In the genomic region with DNA sequence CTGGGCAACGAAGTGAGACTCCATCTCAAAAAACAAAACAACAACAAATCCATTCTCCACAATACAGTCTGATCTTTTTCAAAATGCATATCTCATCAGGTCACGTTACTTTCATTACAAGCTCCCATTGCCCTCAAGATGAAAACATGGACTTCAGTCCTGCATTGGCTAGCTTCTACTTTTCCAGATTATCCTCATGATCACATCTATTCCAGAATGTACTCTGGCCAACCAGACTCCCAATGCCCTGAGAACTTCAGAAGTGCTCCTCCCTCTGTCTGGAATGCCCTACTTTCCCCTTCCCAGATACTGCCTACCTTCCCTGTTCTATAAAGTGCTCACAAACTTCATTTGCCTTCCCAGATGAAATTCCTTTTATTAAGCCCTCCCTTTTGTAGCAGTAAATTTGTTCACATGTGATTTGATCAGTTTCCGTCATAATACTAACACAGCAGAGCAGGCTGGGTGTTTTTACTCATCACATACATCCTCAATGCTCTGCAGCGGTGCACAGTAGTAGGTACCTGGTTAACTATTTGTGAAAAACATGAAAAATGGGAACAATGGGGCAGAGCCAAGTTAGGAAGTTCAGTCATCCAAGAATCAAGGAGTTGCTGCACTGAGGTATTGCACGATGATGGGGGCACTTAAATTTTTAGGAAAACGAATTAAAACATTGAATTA, we compare ENCODE assay signal across 17 cellular contexts. TPM values are rescaled to one million over a fixed set of nuclear protein-coding genes. Genes with fewer than 3 reads are reported as not detected.
A peak's percentile ranks its signal among the peaks of the same experiment; 100 is the strongest.
DNase-seq lines count a peak whose midpoint lies in the region; ATAC-seq, FAIRE-seq and TF ChIP-seq lines count a peak whose summit lies in the region.
"Had no signal": no experiment of that assay in that cellular context is flagged by ENCODE, and none has a peak within 500 bp of the region (broad histone marks: within the 10 kb centered on the region; RNA-seq: fewer than 3 reads in every experiment).

No MANE protein-coding gene starts in this region.

- H3K4me3 ChIP-seq in Loucy (ENCODE audit: low read length, poor library complexity, severe bottlenecking), result no peak overlapping the region
- H3K4me3 ChIP-seq in HepG2 (replicated peaks in 1 of 3; ENCODE audit: insufficient read depth in 1 of 3, low read depth in 2 of 3, low read length in 3 of 3), result no peak overlapping the region
- no peak overlapping the region for H3K4me3 ChIP-seq in kidney (ENCODE audit: low read length in 2 of 2)
- H3K4me3 ChIP-seq: colonic mucosa, esophagus squamous epithelium, lung, smooth muscle cell had no signal

- H3K9me2 ChIP-seq in Loucy (replicated peaks; ENCODE audit: low read depth, low read length), result no peaks in the 10 kb centered on the region

- H3K36me3 ChIP-seq in Loucy (ENCODE audit: insufficient read depth, low read length) (peaks cover 35% of the 10 kb centered on the region), HepG2 (replicated peaks in 1 of 2; ENCODE audit: control insufficient read depth in 1 of 2, insufficient read depth in 2 of 2, low read length in 2 of 2) (peaks cover 3 to 20% of the 10 kb centered on the region in 2 experiments; a peak in 4 of 5 replicates), kidney (ENCODE audit: control insufficient read depth in 1 of 2, insufficient read depth in 2 of 2, low read length in 2 of 2) (peaks cover 11 to 24% of the 10 kb centered on the region in 2 donors)
- H3K36me3 ChIP-seq: colonic mucosa had no signal

- TF ChIP-seq EP300 in HepG2 (IDR thresholded peaks at IDR 0.05; ENCODE audit: low read depth in 2 of 2, low read length in 2 of 2), result no peak
- no peak for TF ChIP-seq EP300 in HepG2 (CRISPR knock-in tag; IDR thresholded peaks at IDR 0.05; ENCODE audit: borderline replicate concordance)

- TF ChIP-seq POLR2A in GM12891 (IDR thresholded peaks at IDR 0.05; ENCODE audit: low read depth, low read length) (peak; percentile 20; the same call in 1 of the 2 replicates), HepG2 (IDR thresholded peaks at IDR 0.05; ENCODE audit: insufficient read depth in 1 of 2, low read depth in 2 of 2, low read length in 2 of 2) (no peak)

- no peak for TF ChIP-seq RAD21 in HepG2 (CRISPR knock-in tag; IDR thresholded peaks at IDR 0.05)

- no peaks in the 10 kb centered on the region for H3K9me3 Mint-ChIP-seq in activated B cell treated with CpG ODN at 0.5 μM for 24 hours
- no peaks in the 10 kb centered on the region for H3K9me3 Mint-ChIP-seq in stimulated activated effector memory CD8-positive, alpha-beta T cell treated with anti-CD3 and anti-CD28 coated beads, Interleukin-12 subunit alpha, Interleukin-12 subunit beta, amount 100 ng/mL, for 72 hours

- peak overlapping the region; percentile 30 for H3K27ac Mint-ChIP-seq in activated B cell treated with CpG ODN at 0.5 μM for 24 hours
- no peak overlapping the region for H3K27ac Mint-ChIP-seq in stimulated activated effector memory CD8-positive, alpha-beta T cell treated with anti-CD3 and anti-CD28 coated beads, Interleukin-12 subunit alpha, Interleukin-12 subunit beta, amount 100 ng/mL, for 72 hours

- no peak overlapping the region for H2AFZ ChIP-seq in Loucy (ENCODE audit: low read length)
- H2AFZ ChIP-seq in HepG2 (ENCODE audit: low read length), result no peak overlapping the region

- intact Hi-C loops in activated B cell treated with CpG ODN at 0.5 μM for 24 hours (cut with micrococcal nuclease), result loop anchor here (5.0 kb wide), 1 partner anchor 807 kb away; no protein-coding TSS in a partner anchor
- intact Hi-C loops in HepG2 (cut with micrococcal nuclease; ENCODE audit: unreplicated experiment), result loop anchor here (5.0 kb wide), 1 partner anchor 437 kb away; no protein-coding TSS in a partner anchor
- intact Hi-C loops in kidney (cut with DNase I), result no loop called here

- DNase-seq in GM12891 (ENCODE audit: insufficient read length, low spot score) (no peak), activated B cell treated with CpG ODN at 0.5 μM for 24 hours (no peak), HepG2 (ENCODE audit: low spot score) (no peak), kidney (no peak)
- DNase-seq in stimulated activated effector memory CD8-positive, alpha-beta T cell treated with anti-CD3 and anti-CD28 coated beads, Interleukin-12 subunit alpha, Interleukin-12 subunit beta, amount 100 ng/mL, for 72 hours (ENCODE audit: low spot score in 2 of 2), result no peak
- DNase-seq: colonic mucosa, esophagus squamous epithelium, NCI-H146, NCI-H524, SHP77 had no signal

- H3K4me1 Mint-ChIP-seq in activated B cell treated with CpG ODN at 0.5 μM for 24 hours, result peaks cover 25% of the 10 kb centered on the region
- H3K4me1 Mint-ChIP-seq in stimulated activated effector memory CD8-positive, alpha-beta T cell treated with anti-CD3 and anti-CD28 coated beads, Interleukin-12 subunit alpha, Interleukin-12 subunit beta, amount 100 ng/mL, for 72 hours, result peaks cover 12% of the 10 kb centered on the region

- no TSS peak for BruUV-seq in HepG2 (replicated peaks; lab: Mats Ljungman, UMichigan)

- no peaks in the 10 kb centered on the region for H3K27me3 Mint-ChIP-seq in activated B cell treated with CpG ODN at 0.5 μM for 24 hours

- CTCF ChIA-PET in activated B cell treated with CpG ODN at 0.5 μM for 24 hours (lab: Charles Lee) (no interaction called here), HepG2 (lab: Yijun Ruan, JAX; ENCODE audit: low intra/inter-chr PET ratio, low total read pairs) (no interaction called here)

- H3K9ac ChIP-seq in Loucy (ENCODE audit: low read depth, low read length, poor library complexity, severe bottlenecking) (no peak overlapping the region), HepG2 (ENCODE audit: insufficient read depth, low read depth, low read length) (no peak overlapping the region), kidney (ENCODE audit: low read length in 2 of 2) (no peak overlapping the region)

- H3K27me3 ChIP-seq in Loucy (ENCODE audit: insufficient read depth, low read length, poor library complexity, severe bottlenecking), result no peaks in the 10 kb centered on the region
- no peaks in the 10 kb centered on the region for H3K27me3 ChIP-seq in HepG2 (ENCODE audit: control insufficient read depth in 1 of 2, insufficient read depth in 2 of 2, low read length in 2 of 2)
- H3K27me3 ChIP-seq: colonic mucosa, esophagus squamous epithelium had no signal

- H3K9me3 ChIP-seq in Loucy (ENCODE audit: insufficient read depth, low read depth, low read length), result no peaks in the 10 kb centered on the region
- no peaks in the 10 kb centered on the region for H3K9me3 ChIP-seq in HepG2 (ENCODE audit: low read length)
- no peaks in the 10 kb centered on the region for H3K9me3 ChIP-seq in kidney (ENCODE audit: control insufficient read depth in 1 of 2, low read length in 2 of 2)
- H3K9me3 ChIP-seq: colonic mucosa, esophagus squamous epithelium had no signal

- H3K27ac ChIP-seq in HepG2 (ENCODE audit: extremely low read length, insufficient read depth, low read length) (no peak overlapping the region), kidney (ENCODE audit: low read depth in 2 of 2, low read length in 2 of 2) (no peak overlapping the region)
- H3K27ac ChIP-seq: C4-2B, colonic mucosa, esophagus squamous epithelium had no signal

- H4K20me1 ChIP-seq in Loucy (ENCODE audit: insufficient read depth, low read length, poor library complexity, severe bottlenecking) (peaks cover 31% of the 10 kb centered on the region), HepG2 (ENCODE audit: insufficient read depth, low read length) (peaks cover 24% of the 10 kb centered on the region)

- H3F3A ChIP-seq in Loucy (ENCODE audit: low read depth), result peaks cover 4% of the 10 kb centered on the region

- H3K4me2 ChIP-seq in Loucy (ENCODE audit: low read depth, low read length, poor library complexity, severe bottlenecking) (peak overlapping the region; percentile 96), HepG2 (ENCODE audit: low read depth, low read length) (no peak overlapping the region)
- H3K4me2 ChIP-seq: smooth muscle cell had no signal

- POLR2A ChIA-PET in activated B cell treated with CpG ODN at 0.5 μM for 24 hours (lab: Charles Lee) (interaction anchor here (1.2 kb wide), 1 partner anchor 15 kb away, joined by 5 read pairs; no protein-coding TSS in a partner anchor), HepG2 (lab: Yijun Ruan, JAX) (no interaction called here)

- H3K4me1 ChIP-seq in Loucy (ENCODE audit: insufficient read depth, low read length, poor library complexity, severe bottlenecking), result peaks cover 27% of the 10 kb centered on the region
- peaks cover 31% of the 10 kb centered on the region for H3K4me1 ChIP-seq in HepG2 (ENCODE audit: insufficient read depth, low read length)
- H3K4me1 ChIP-seq in kidney (ENCODE audit: control insufficient read depth in 1 of 2, insufficient read depth in 1 of 2, low read depth in 1 of 2, low read length in 2 of 2), result peaks cover 6 to 14% of the 10 kb centered on the region in 2 donors

- WGBS in HepG2 (ENCODE audit: low lambda C conversion rate), result 81% methylated on average over 6 of the region's 6 CpGs

- no peak overlapping the region for H3K4me3 Mint-ChIP-seq in activated B cell treated with CpG ODN at 0.5 μM for 24 hours
- no peak overlapping the region for H3K4me3 Mint-ChIP-seq in stimulated activated effector memory CD8-positive, alpha-beta T cell treated with anti-CD3 and anti-CD28 coated beads, Interleukin-12 subunit alpha, Interleukin-12 subunit beta, amount 100 ng/mL, for 72 hours

- no peak for ATAC-seq in activated B cell treated with CpG ODN at 0.5 μM for 24 hours (ENCODE audit: low read depth)
- ATAC-seq in HepG2, result peak; percentile 64
- no peak for ATAC-seq in stimulated activated effector memory CD8-positive, alpha-beta T cell treated with anti-CD3 and anti-CD28 coated beads, Interleukin-12 subunit alpha, Interleukin-12 subunit beta, amount 100 ng/mL, for 72 hours
- no peak for ATAC-seq in GM21529 (IDR thresholded peaks at IDR 0.05; ENCODE audit: unreplicated experiment)
- no peak for ATAC-seq in GM18868 (IDR thresholded peaks at IDR 0.05; ENCODE audit: unreplicated experiment)

- no peak for TF ChIP-seq CTCF in Loucy (conservative IDR thresholded peaks at IDR 0.05; ENCODE audit: low read length)
- no peak for TF ChIP-seq CTCF in activated B cell treated with CpG ODN at 0.5 μM for 24 hours (IDR thresholded peaks at IDR 0.05)
- TF ChIP-seq CTCF in HepG2 (CRISPR knock-in tag; IDR thresholded peaks at IDR 0.05), result no peak
- TF ChIP-seq CTCF in kidney (IDR thresholded peaks at IDR 0.05; ENCODE audit: borderline replicate concordance, extremely low read depth, insufficient read depth), result no peak

- peaks cover 50% of the 10 kb centered on the region for H3K36me3 Mint-ChIP-seq in activated B cell treated with CpG ODN at 0.5 μM for 24 hours (ENCODE audit: low read depth)
- peaks cover 50% of the 10 kb centered on the region for H3K36me3 Mint-ChIP-seq in stimulated activated effector memory CD8-positive, alpha-beta T cell treated with anti-CD3 and anti-CD28 coated beads, Interleukin-12 subunit alpha, Interleukin-12 subunit beta, amount 100 ng/mL, for 72 hours

- no peak for FAIRE-seq in GM12891 (lab: Jason Lieb, UNC)
- no peak for FAIRE-seq in HepG2 (lab: Jason Lieb, UNC)
- FAIRE-seq in kidney (lab: Jason Lieb, UNC), result no peak
- FAIRE-seq: HTR-8/SVneo had no signal

- in situ Hi-C loops in HepG2 (cut with HindIII; ENCODE audit: extremely low pct_ligation_motif_present, low pct_unique_long_range_greater_than_20kb), result no loop called here

- H3K79me2 ChIP-seq in Loucy (ENCODE audit: insufficient read depth, low read length) (peaks cover 40% of the 10 kb centered on the region), HepG2 (ENCODE audit: insufficient read depth, low read length) (peaks cover 18% of the 10 kb centered on the region)

RNA-seq across cellular contexts. Expression of a gene that starts 5.3 kb away (rescaled TPM):
- 681 TPM for polyA plus RNA-seq in GM12891 (2012; ENCODE audit: low read depth, missing spikeins)
- total RNA-seq in activated B cell treated with CpG ODN at 0.5 μM for 24 hours (109 and 124 TPM in 2 replicates), HepG2 (2016; rRNA removed; fragmentation: Illumina TruSeq; extraction: Trizol) (150 and 152 TPM in 2 replicates), kidney (45.1 TPM)
- 116 and 134 TPM in 2 replicates for total RNA-seq in HepG2 (2016; cell fraction: cytosol; rRNA removed; fragmentation: Illumina TruSeq; extraction: Trizol; ENCODE audit: low read depth)
- 151 and 154 TPM in 2 replicates for total RNA-seq in HepG2 (2016; cell fraction: insoluble cytoplasmic fraction; rRNA removed; fragmentation: Illumina TruSeq; extraction: Trizol)
- 153 and 155 TPM in 2 replicates for total RNA-seq in HepG2 (2016; cell fraction: membrane; rRNA removed; fragmentation: Illumina TruSeq; extraction: Trizol)
- total RNA-seq in HepG2 (2016; cell fraction: nucleus; rRNA removed; fragmentation: Illumina TruSeq; extraction: Trizol), result 82.3 and 106 TPM in 2 replicates
- polyA plus RNA-seq in HepG2 (2011; rRNA removed) (42.7 and 44.1 TPM in 2 replicates), kidney (ENCODE audit: insufficient read depth, low read depth, low replicate concordance) (34.1 TPM)
- polyA plus RNA-seq in HepG2 (2011; cell fraction: cytosol; rRNA removed), result 23.0 and 50.4 TPM in 2 replicates
- 10.1 and 18.0 TPM in 2 replicates for polyA plus RNA-seq in HepG2 (2011; cell fraction: nucleus; rRNA removed)
- polyA plus RNA-seq in HepG2 (2012), result 109 and 125 TPM in 2 replicates
- 110 and 115 TPM in 2 replicates for polyA plus RNA-seq in HepG2 (2016; cell fraction: cytosol; fragmentation: Illumina TruSeq; extraction: Trizol; ENCODE audit: low read depth)
- polyA plus RNA-seq in HepG2 (2016; cell fraction: insoluble cytoplasmic fraction; fragmentation: Illumina TruSeq; extraction: Trizol; ENCODE audit: low read depth), result 101 and 141 TPM in 2 replicates
- 105 and 124 TPM in 2 replicates for polyA plus RNA-seq in HepG2 (2016; cell fraction: membrane; fragmentation: Illumina TruSeq; extraction: Trizol; ENCODE audit: low read depth)
- polyA plus RNA-seq in HepG2 (2016; cell fraction: nucleus; fragmentation: Illumina TruSeq; extraction: Trizol; ENCODE audit: insufficient read depth, low read depth), result 145 and 173 TPM in 2 replicates
- polyA minus RNA-seq in HepG2 (2011; rRNA and poly(A)+ RNA removed; ENCODE audit: low replicate concordance), result 1.2 and 4.4 TPM in 2 replicates
- 5.8 and 9.7 TPM in 2 replicates for polyA minus RNA-seq in HepG2 (2011; cell fraction: cytosol; rRNA and poly(A)+ RNA removed)
- polyA minus RNA-seq in HepG2 (2011; cell fraction: nucleus; rRNA and poly(A)+ RNA removed), result 14.3 and 15.4 TPM in 2 replicates

RNA-seq across cellular contexts. Expression of a gene that starts 43.8 kb away (rescaled TPM):
- polyA plus RNA-seq in GM12891 (2012; ENCODE audit: low read depth, missing spikeins), result 0.08 TPM
- 6.1 and 6.9 TPM in 2 replicates for total RNA-seq in activated B cell treated with CpG ODN at 0.5 μM for 24 hours
- total RNA-seq in HepG2 (2016; rRNA removed; fragmentation: Illumina TruSeq; extraction: Trizol), result 9.4 and 17.1 TPM in 2 replicates
- 4.8 and 6.7 TPM in 2 replicates for total RNA-seq in HepG2 (2016; cell fraction: cytosol; rRNA removed; fragmentation: Illumina TruSeq; extraction: Trizol; ENCODE audit: low read depth)
- 10.2 and 16.1 TPM in 2 replicates for total RNA-seq in HepG2 (2016; cell fraction: insoluble cytoplasmic fraction; rRNA removed; fragmentation: Illumina TruSeq; extraction: Trizol)
- total RNA-seq in HepG2 (2016; cell fraction: membrane; rRNA removed; fragmentation: Illumina TruSeq; extraction: Trizol), result 10.1 and 11.5 TPM in 2 replicates
- total RNA-seq in HepG2 (2016; cell fraction: nucleus; rRNA removed; fragmentation: Illumina TruSeq; extraction: Trizol), result 1.7 and 4.2 TPM in 2 replicates
- polyA plus RNA-seq in HepG2 (2011; rRNA removed), result 3.5 and 4.7 TPM in 2 replicates
- 2.7 and 2.9 TPM in 2 replicates for polyA plus RNA-seq in HepG2 (2011; cell fraction: cytosol; rRNA removed)
- polyA plus RNA-seq in HepG2 (2011; cell fraction: nucleus; rRNA removed), result 0.97 and 1.3 TPM in 2 replicates
- polyA plus RNA-seq in HepG2 (2012), result 3.9 and 4.9 TPM in 2 replicates
- polyA plus RNA-seq in HepG2 (2016; cell fraction: cytosol; fragmentation: Illumina TruSeq; extraction: Trizol; ENCODE audit: low read depth), result 6.6 and 7.3 TPM in 2 replicates
- 11.9 and 12.3 TPM in 2 replicates for polyA plus RNA-seq in HepG2 (2016; cell fraction: insoluble cytoplasmic fraction; fragmentation: Illumina TruSeq; extraction: Trizol; ENCODE audit: low read depth)
- 6.7 and 7.0 TPM in 2 replicates for polyA plus RNA-seq in HepG2 (2016; cell fraction: membrane; fragmentation: Illumina TruSeq; extraction: Trizol; ENCODE audit: low read depth)
- 7.2 and 8.5 TPM in 2 replicates for polyA plus RNA-seq in HepG2 (2016; cell fraction: nucleus; fragmentation: Illumina TruSeq; extraction: Trizol; ENCODE audit: insufficient read depth, low read depth)
- polyA minus RNA-seq in HepG2 (2011; rRNA and poly(A)+ RNA removed; ENCODE audit: low replicate concordance), result 4.2 and 9.9 TPM in 2 replicates
- 1.7 and 2.8 TPM in 2 replicates for polyA minus RNA-seq in HepG2 (2011; cell fraction: cytosol; rRNA and poly(A)+ RNA removed)
- 3.9 and 4.7 TPM in 2 replicates for polyA minus RNA-seq in HepG2 (2011; cell fraction: nucleus; rRNA and poly(A)+ RNA removed)
- total RNA-seq in kidney, result 11.2 TPM
- 6.1 TPM for polyA plus RNA-seq in kidney (ENCODE audit: insufficient read depth, low read depth, low replicate concordance)
